ENCODE assay signal across 26 cellular contexts in the genomic region with DNA sequence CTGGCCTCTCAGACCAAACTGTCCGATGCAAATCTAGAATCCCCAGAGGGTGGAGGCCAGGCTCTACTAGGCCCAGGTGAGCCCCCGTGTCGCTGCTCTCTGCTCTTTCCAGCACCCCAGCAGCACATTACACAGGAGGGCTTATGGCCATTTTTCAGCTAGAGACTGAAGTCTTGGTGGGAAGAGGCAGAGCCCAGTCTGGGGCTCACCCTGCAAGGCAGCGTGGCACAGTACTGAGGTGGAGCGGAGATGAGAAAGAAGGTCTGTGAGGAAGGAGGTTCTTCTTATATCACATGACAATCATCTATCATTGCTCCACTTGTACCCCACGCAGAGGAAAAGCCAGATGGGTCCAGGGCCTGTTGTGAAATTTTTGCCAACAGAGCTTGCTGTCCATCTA. TPM values are rescaled to one million over a fixed set of nuclear protein-coding genes. Genes with fewer than 3 reads are reported as not detected.
"Had no signal": no experiment of that assay in that cellular context is flagged by ENCODE, and none has a peak within 500 bp of the region (broad histone marks: within the 10 kb centered on the region; RNA-seq: fewer than 3 reads in every experiment).

No MANE protein-coding gene starts in this region.

- H3K9me3 ChIP-seq: esophagus squamous epithelium, ovary, thyroid gland, uterus had no signal

- H3K4me1 ChIP-seq: uterus had no signal

- FAIRE-seq: endothelial cell of umbilical vein, TTC549 had no signal

- ATAC-seq: activated CD8-positive, alpha-beta T cell treated with anti-CD3 and anti-CD28 coated beads, Interleukin-2, amount 10 ng/mL, durations not matched to agents 7 days and 5 days; left ventricle myocardium superior; stimulated activated memory B cell treated with anti-CD40 and anti-IgM and Interleukin-4, amounts not matched to agents 10 μg/mL and 1 μg/mL and 100 μg/mL, for 72 hours had no signal

- DNase-seq: activated B cell treated with CpG ODN at 0.5 μM for 24 hours; activated CD4-positive, alpha-beta T cell treated with anti-CD3 and anti-CD28 coated beads for 48 hours; activated CD8-positive, alpha-beta memory T cell treated with anti-CD3 and anti-CD28 coated beads, Interleukin-2, amount 50 U/mL, for 4 hours; activated CD8-positive, alpha-beta T cell treated with anti-CD3 and anti-CD28 coated beads, Interleukin-2, amount 10 ng/mL, durations not matched to agents 7 days and 5 days; activated gamma-delta T cell treated with Interleukin-2 at 50 U/mL for 16 hours; activated naive CD8-positive, alpha-beta T cell treated with anti-CD3 and anti-CD28 coated beads, Interleukin-2, amount 10 ng/mL, durations not matched to agents 7 days and 5 days; activated T-cell treated with anti-CD3 and anti-CD28 coated beads, Interleukin-2, amount 50 U/mL, for 48 hours; anterior cingulate cortex; brain microvascular endothelial cell; cortex of kidney; effector CD4-positive, alpha-beta T cell; esophagus squamous epithelium; hypothalamus; left ventricle myocardium superior; ovary; stimulated activated CD4-positive, alpha-beta T cell treated with anti-CD3 and anti-CD28 coated beads, Interleukin-2, amount 100 ng/mL, for 48 hours; SW 1271; thyroid gland; uterus had no signal

- H3K27me3 ChIP-seq: ovary, thyroid gland, uterus had no signal

- H3K4me3 ChIP-seq: esophagus squamous epithelium, ovary, thyroid gland, uterus had no signal

- H3K36me3 ChIP-seq: brain microvascular endothelial cell, esophagus squamous epithelium, ovary, thyroid gland, uterus had no signal

- H3K27ac ChIP-seq: brain microvascular endothelial cell, esophagus squamous epithelium, ovary, thyroid gland, uterus had no signal

RNA-seq across cellular contexts. Expression of a gene that starts 10.0 kb away (rescaled TPM):
- total RNA-seq: activated B cell treated with CpG ODN at 0.5 μM for 24 hours; activated CD8-positive, alpha-beta T cell treated with anti-CD3 and anti-CD28 coated beads, Interleukin-2, amount 10 ng/mL, durations not matched to agents 7 days and 5 days; activated naive CD8-positive, alpha-beta T cell treated with anti-CD3 and anti-CD28 coated beads, Interleukin-2, amount 10 ng/mL, durations not matched to agents 7 days and 5 days; fibroblast of villous mesenchyme; left ventricle myocardium superior; natural killer cell treated with Interleukin-12 subunit alpha and Interleukin-12 subunit beta and Interleukin-15 and Interleukin-18, amount 100 ng/mL, for 72 hours; T-helper 2 cell treated with Interferon-gamma antibody and Interleukin-4, amounts not matched to agents 100 ng/mL and 5 ng/mL, for 36 hours had no signal

RNA-seq across cellular contexts. Expression of a gene that starts 31.0 kb away (rescaled TPM):
- total RNA-seq: activated B cell treated with CpG ODN at 0.5 μM for 24 hours; activated CD8-positive, alpha-beta T cell treated with anti-CD3 and anti-CD28 coated beads, Interleukin-2, amount 10 ng/mL, durations not matched to agents 7 days and 5 days; activated naive CD8-positive, alpha-beta T cell treated with anti-CD3 and anti-CD28 coated beads, Interleukin-2, amount 10 ng/mL, durations not matched to agents 7 days and 5 days; endothelial cell of umbilical vein; fibroblast of villous mesenchyme; kidney epithelial cell; left ventricle myocardium superior; natural killer cell treated with Interleukin-12 subunit alpha and Interleukin-12 subunit beta and Interleukin-15 and Interleukin-18, amount 100 ng/mL, for 72 hours; T-helper 2 cell treated with Interferon-gamma antibody and Interleukin-4, amounts not matched to agents 100 ng/mL and 5 ng/mL, for 36 hours had no signal
- polyA plus RNA-seq: endothelial cell of umbilical vein had no signal
